34 cellular contexts compared by ENCODE assay signal in genomic region chr14:74474376-74474775, GRCh38. TPM values are rescaled to one million over a fixed set of nuclear protein-coding genes. Genes with fewer than 3 reads are reported as not detected.
DNase-seq lines count a peak whose midpoint lies in the region; ATAC-seq, FAIRE-seq and TF ChIP-seq lines count a peak whose summit lies in the region.
"Had no signal": no experiment of that assay in that cellular context is flagged by ENCODE, and none has a peak within 500 bp of the region (broad histone marks: within the 10 kb centered on the region; RNA-seq: fewer than 3 reads in every experiment).

No MANE protein-coding gene starts in this region.

- DNase-seq in LHCN-M2 (ENCODE audit: low read depth) (peak; percentile 46), WERI-Rb-1 (peak; percentile 89), skeletal muscle cell (ENCODE audit: low read depth) (peak; percentile 22), D721Med (ENCODE audit: insufficient read length, low spot score) (no peak), HuH-7.5 (ENCODE audit: low spot score) (no peak)
- DNase-seq: activated B cell treated with CpG ODN at 0.5 μM for 24 hours; activated CD4-positive, alpha-beta T cell treated with anti-CD3 and anti-CD28 coated beads, Interleukin-2, amount 50 U/mL, for 1 hour; activated CD8-positive, alpha-beta memory T cell treated with anti-CD3 and anti-CD28 coated beads, Interleukin-2, amount 10 ng/mL, durations not matched to agents 7 days and 5 days; activated naive CD4-positive, alpha-beta T cell treated with anti-CD3 and anti-CD28 coated beads, Interleukin-2, amount 50 U/mL, for 16 hours; activated T-cell treated with anti-CD3 and anti-CD28 coated beads, Interleukin-2, amount 50 U/mL, for 72 hours; central memory CD4-positive, alpha-beta T cell; dermis blood vessel endothelial cell; EL; GOT3; Kasumi-1; NCI-H1694 treated with DMSO at 0.1 percent for 48 hours; NCI-H510A treated with DMSO at 0.1 percent for 48 hours; SHP77 treated with DMSO at 0.1 percent for 48 hours; stimulated activated CD4-positive, alpha-beta T cell treated with anti-CD3 and anti-CD28 coated beads, Interleukin-12 subunit alpha, Interleukin-12 subunit beta, amount 100 ng/mL, for 4 hours; stimulated activated CD4-positive, alpha-beta T cell treated with anti-CD3 and anti-CD28 coated beads, Interleukin-4, amount 100 ng/mL, for 24 hours had no signal

- no peak for FAIRE-seq in D721Med (lab: Jason Lieb, UNC)
- FAIRE-seq: astrocyte, GM12891, islet of Langerhans had no signal

- H3K9me3 ChIP-seq in WERI-Rb-1 (ENCODE audit: severe bottlenecking): no peaks in the 10 kb centered on the region
- H3K9me3 ChIP-seq: right atrium auricular region had no signal

- peak overlapping the region; percentile 82 for H3K27ac ChIP-seq in WERI-Rb-1
- peak overlapping the region; percentile 27 for H3K27ac ChIP-seq in layer of hippocampus (ENCODE audit: low read depth, low read length)
- H3K27ac ChIP-seq: parathyroid adenoma, right atrium auricular region had no signal

- H3K4me3 ChIP-seq in WERI-Rb-1 (ENCODE audit: low read depth, low read length): no peak overlapping the region
- H3K4me3 ChIP-seq in skeletal muscle cell (ENCODE audit: low read depth, low read length): no peak overlapping the region
- H3K4me3 ChIP-seq: right atrium auricular region had no signal

- H3K27me3 ChIP-seq in WERI-Rb-1 (ENCODE audit: insufficient read depth, low read depth, severe bottlenecking): no peaks in the 10 kb centered on the region
- no peaks in the 10 kb centered on the region for H3K27me3 ChIP-seq in layer of hippocampus (ENCODE audit: control insufficient read depth, insufficient read depth, low read length)
- H3K27me3 ChIP-seq: right atrium auricular region had no signal

- no peaks in the 10 kb centered on the region for H3K36me3 ChIP-seq in WERI-Rb-1

- no peak for ATAC-seq in GM19351 (IDR thresholded peaks at IDR 0.05; ENCODE audit: unreplicated experiment)
- ATAC-seq: activated CD8-positive, alpha-beta memory T cell treated with anti-CD3 and anti-CD28 coated beads, Interleukin-2, amount 10 ng/mL, durations not matched to agents 7 days and 5 days; activated T-cell treated with anti-CD3 and anti-CD28 coated beads, Interleukin-2, amount 50 U/mL, for 72 hours; Panc1; stimulated activated effector memory CD8-positive, alpha-beta T cell treated with anti-CD3 and anti-CD28 coated beads, Interleukin-12 subunit alpha, Interleukin-12 subunit beta, amount 100 ng/mL, for 72 hours had no signal

- no peak for TF ChIP-seq CTCF in WERI-Rb-1 (IDR thresholded peaks at IDR 0.05; ENCODE audit: low read depth, low read length)
- no peak for TF ChIP-seq CTCF in D721Med (IDR thresholded peaks at IDR 0.05; ENCODE audit: insufficient read depth, missing control alignments)

RNA-seq across cellular contexts. Expression of gene NPC2, which starts 18.7 kb away (rescaled TPM):
- total RNA-seq in LHCN-M2 (2014; rRNA removed): 222 and 274 TPM in 2 replicates
- polyA plus RNA-seq in LHCN-M2 (2012): 315 TPM

RNA-seq across cellular contexts. Expression of gene ISCA2, which starts 19.2 kb away (rescaled TPM):
- total RNA-seq in LHCN-M2 (2014; rRNA removed): 11.7 and 19.5 TPM in 2 replicates
- 26.1 TPM for polyA plus RNA-seq in LHCN-M2 (2012)

RNA-seq across cellular contexts. Expression of gene SYNDIG1L, which starts 48.4 kb away (rescaled TPM):
- total RNA-seq in LHCN-M2 (2014; rRNA removed): not detected in 2 replicates
- polyA plus RNA-seq in LHCN-M2 (2012): not detected
- total RNA-seq: activated B cell treated with CpG ODN at 0.5 μM for 24 hours; activated CD8-positive, alpha-beta memory T cell treated with anti-CD3 and anti-CD28 coated beads, Interleukin-2, amount 10 ng/mL, durations not matched to agents 7 days and 5 days; activated T-cell treated with anti-CD3 and anti-CD28 coated beads, Interleukin-2, amount 50 U/mL, for 72 hours; astrocyte; dermis blood vessel endothelial cell; fibroblast of lung; glomerular endothelial cell; urinary bladder had no signal
- polyA plus RNA-seq: CD14-positive monocyte, fibroblast of lung, liver had no signal

Comparison
In these comparisons a context has a peak if more than half of its experiments do, and no peak if none do; other contexts are left out.
1. DNase-seq: peak in LHCN-M2 (single experiment), WERI-Rb-1 (single experiment) and skeletal muscle cell (single experiment); none in D721Med (single experiment) and HuH-7.5 (single experiment).